8 cellular contexts compared by ENCODE assay signal in genomic region chr2:96739633-96740428, GRCh38. TPM values are rescaled to one million over a fixed set of nuclear protein-coding genes. Genes with fewer than 3 reads are reported as not detected.
DNase-seq lines count a peak whose midpoint lies in the region; ATAC-seq, FAIRE-seq and TF ChIP-seq lines count a peak whose summit lies in the region.

A gene with protein sequence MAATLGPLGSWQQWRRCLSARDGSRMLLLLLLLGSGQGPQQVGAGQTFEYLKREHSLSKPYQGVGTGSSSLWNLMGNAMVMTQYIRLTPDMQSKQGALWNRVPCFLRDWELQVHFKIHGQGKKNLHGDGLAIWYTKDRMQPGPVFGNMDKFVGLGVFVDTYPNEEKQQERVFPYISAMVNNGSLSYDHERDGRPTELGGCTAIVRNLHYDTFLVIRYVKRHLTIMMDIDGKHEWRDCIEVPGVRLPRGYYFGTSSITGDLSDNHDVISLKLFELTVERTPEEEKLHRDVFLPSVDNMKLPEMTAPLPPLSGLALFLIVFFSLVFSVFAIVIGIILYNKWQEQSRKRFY (minus strand): TSS chr2:96740064. CDS start chr2:96740040, 24 bp downstream.

- H3K9ac ChIP-seq in astrocyte (ENCODE audit: low read length), result peak within 1 kb of the TSS; percentile 86

- peaks cover 22% of the 10 kb centered on the region for H3K79me2 ChIP-seq in astrocyte (ENCODE audit: insufficient read depth, low read length)

- peak; percentile 84 for ATAC-seq in GM18499 (IDR thresholded peaks at IDR 0.05; ENCODE audit: insufficient read depth, unreplicated experiment)
- ATAC-seq in HG02943 (IDR thresholded peaks at IDR 0.05; ENCODE audit: low read depth, unreplicated experiment), result peak; percentile 96
- ATAC-seq in right cardiac atrium, result peak; percentile 98 to 100

- peak within 1 kb of the TSS; percentile 51 for H3K27ac ChIP-seq in astrocyte (ENCODE audit: low read depth, low read length)
- peak within 1 kb of the TSS; percentile 37 for H3K27ac ChIP-seq in right cardiac atrium (ENCODE audit: low read length)
- H3K27ac ChIP-seq in vagina, result peak within 1 kb of the TSS; percentile 82

- H3K36me3 ChIP-seq in astrocyte (ENCODE audit: insufficient read depth, low read length) (peaks cover 8% of the 10 kb centered on the region), vagina (no peaks in the 10 kb centered on the region)

- H3K4me1 ChIP-seq in astrocyte (ENCODE audit: insufficient read depth, low read length) (peaks cover 11% of the 10 kb centered on the region), right cardiac atrium (ENCODE audit: control insufficient read depth, insufficient read depth, low read length) (peaks cover 2% of the 10 kb centered on the region), vagina (peaks cover 19% of the 10 kb centered on the region)

- H3K4me3 ChIP-seq in astrocyte (ENCODE audit: insufficient read depth, low read depth, low read length) (peak within 1 kb of the TSS; percentile 79), right cardiac atrium (ENCODE audit: low read length) (peak within 1 kb of the TSS; percentile 81), vagina (peak within 1 kb of the TSS; percentile 90 to 93)

- FAIRE-seq in astrocyte (lab: Jason Lieb, UNC), result no peak

- H3K27ac Mint-ChIP-seq in T-helper 2 cell treated with Interferon-gamma antibody and Interleukin-4, amounts not matched to agents 5 μg/mL and 100 μg/mL, for 36 hours, result peak within 1 kb of the TSS; percentile 91
- peak within 1 kb of the TSS; percentile 93 for H3K27ac Mint-ChIP-seq in astrocyte (ENCODE audit: unreplicated experiment)

- TF ChIP-seq CTCF in astrocyte (IDR thresholded peaks at IDR 0.05; ENCODE audit: insufficient read depth, low read depth, low read length), result no peak
- TF ChIP-seq CTCF in vagina (IDR thresholded peaks at IDR 0.05), result no peak

- peak within 1 kb of the TSS; percentile 86 for H2AFZ ChIP-seq in astrocyte (ENCODE audit: low read depth, low read length)

- TF ChIP-seq POLR2A in vagina (IDR thresholded peaks at IDR 0.05), result no peak

- no peaks in the 10 kb centered on the region for H3K9me3 Mint-ChIP-seq in T-helper 2 cell treated with Interferon-gamma antibody and Interleukin-4, amounts not matched to agents 5 μg/mL and 100 μg/mL, for 36 hours
- H3K9me3 Mint-ChIP-seq in astrocyte (ENCODE audit: unreplicated experiment), result peaks cover 4% of the 10 kb centered on the region

- H3K27me3 Mint-ChIP-seq in T-helper 2 cell treated with Interferon-gamma antibody and Interleukin-4, amounts not matched to agents 5 μg/mL and 100 μg/mL, for 36 hours (ENCODE audit: low read depth), result no peaks in the 10 kb centered on the region
- peaks cover 5% of the 10 kb centered on the region for H3K27me3 Mint-ChIP-seq in astrocyte (ENCODE audit: low read depth, unreplicated experiment)

- under 1% methylated on average over 43 of the region's 43 CpGs for WGBS in right cardiac atrium

- peak within 1 kb of the TSS; percentile 97 for H3K4me3 Mint-ChIP-seq in T-helper 2 cell treated with Interferon-gamma antibody and Interleukin-4, amounts not matched to agents 5 μg/mL and 100 μg/mL, for 36 hours
- H3K4me3 Mint-ChIP-seq in astrocyte (ENCODE audit: unreplicated experiment), result peak within 1 kb of the TSS; percentile 97

- peaks cover 27% of the 10 kb centered on the region for H3K4me1 Mint-ChIP-seq in T-helper 2 cell treated with Interferon-gamma antibody and Interleukin-4, amounts not matched to agents 5 μg/mL and 100 μg/mL, for 36 hours (ENCODE audit: low read depth)
- peaks cover 12% of the 10 kb centered on the region for H3K4me1 Mint-ChIP-seq in astrocyte (ENCODE audit: low read depth, unreplicated experiment)

- DNase-seq in NCI-H187 treated with DMSO at 0.1 percent for 48 hours (lab: John Stamatoyannopoulos, UW), result peak; percentile 86
- peak; percentile 95 for DNase-seq in T-helper 2 cell treated with Interferon-gamma antibody and Interleukin-4, amounts not matched to agents 5 μg/mL and 100 μg/mL, for 36 hours (ENCODE audit: low spot score)
- peak; percentile 90 for DNase-seq in astrocyte (ENCODE audit: low read depth)
- peak; percentile 98 to 99 (median 98) for DNase-seq in right cardiac atrium
- peak; percentile 98 for DNase-seq in putamen (ENCODE audit: low spot score)
- peak in 1 of 2 donors; percentile 99 for DNase-seq in vagina (ENCODE audit: extremely low spot score in 2 of 2)

- H4K20me1 ChIP-seq in astrocyte (ENCODE audit: insufficient read depth, low read length), result peaks cover 10% of the 10 kb centered on the region

- H3K4me2 ChIP-seq in astrocyte (ENCODE audit: low read length), result peak within 1 kb of the TSS; percentile 86

- H3K27me3 ChIP-seq in astrocyte (ENCODE audit: insufficient read depth, low read length), result no peaks in the 10 kb centered on the region
- no peaks in the 10 kb centered on the region for H3K27me3 ChIP-seq in right cardiac atrium (ENCODE audit: control insufficient read depth, insufficient read depth)
- H3K27me3 ChIP-seq in vagina, result no peaks in the 10 kb centered on the region

- H3K9me3 ChIP-seq in astrocyte (ENCODE audit: insufficient read depth, low read depth, low read length) (no peaks in the 10 kb centered on the region), right cardiac atrium (ENCODE audit: control insufficient read depth, low read length) (no peaks in the 10 kb centered on the region), vagina (no peaks in the 10 kb centered on the region)

- intact Hi-C loops in right cardiac atrium (cut with DNase I) (loop anchor here in 1 of 4 donors (10.0 kb wide), 1 partner anchor 225 kb away; no protein-coding TSS in a partner anchor), vagina (cut with DNase I) (loop anchor here (10.0 kb wide), 1 partner anchor 105 kb away; the partner anchor contains the start of gene KANSL3)

- H3K36me3 Mint-ChIP-seq in T-helper 2 cell treated with Interferon-gamma antibody and Interleukin-4, amounts not matched to agents 5 μg/mL and 100 μg/mL, for 36 hours (ENCODE audit: low read depth), result peaks cover 4% of the 10 kb centered on the region
- peaks cover 7% of the 10 kb centered on the region for H3K36me3 Mint-ChIP-seq in astrocyte (ENCODE audit: low read depth, unreplicated experiment)

RNA-seq across cellular contexts. Expression of the gene that starts here (rescaled TPM):
- total RNA-seq in astrocyte (19.8 and 19.9 TPM in 2 replicates), right cardiac atrium (10 to 100 TPM; 12.9 to 24.3 (median 19.9) TPM), vagina (13.0 TPM)
- 16.7 TPM for polyA plus RNA-seq in right cardiac atrium
